In genomic region chr3:8617921-8618320, GRCh38 we compare ENCODE assay signal across 33 cellular contexts. TPM values are rescaled to one million over a fixed set of nuclear protein-coding genes. Genes with fewer than 3 reads are reported as not detected.
"Had no signal": no experiment of that assay in that cellular context is flagged by ENCODE, and none has a peak within 500 bp of the region (broad histone marks: within the 10 kb centered on the region; RNA-seq: fewer than 3 reads in every experiment).

No MANE protein-coding gene starts in this region.

- ATAC-seq: heart right ventricle; stimulated activated memory B cell treated with anti-CD40 and anti-IgM and Interleukin-4, amounts not matched to agents 10 μg/mL and 1 μg/mL and 100 μg/mL, for 72 hours had no signal

- H3K36me3 Mint-ChIP-seq: naive B cell; stimulated activated memory B cell treated with anti-CD40 and anti-IgM and Interleukin-4, amounts not matched to agents 10 μg/mL and 1 μg/mL and 100 μg/mL, for 72 hours had no signal

- DNase-seq: heart right ventricle; islet precursor cell; left ventricle myocardium inferior; mesendoderm; naive B cell; occipital lobe; stimulated activated CD4-positive, alpha-beta T cell treated with anti-CD3 and anti-CD28 coated beads, Interleukin-1b, Interleukin-23, amount 100 ng/mL, for 48 hours; stimulated activated CD4-positive, alpha-beta T cell treated with anti-CD3 and anti-CD28 coated beads, Interleukin-2, amount 100 ng/mL, for 48 hours; stimulated activated CD4-positive, alpha-beta T cell treated with anti-CD3 and anti-CD28 coated beads, Interleukin-4, amount 100 ng/mL, for 4 hours; stimulated activated CD8-positive, alpha-beta memory T cell treated with anti-CD3 and anti-CD28 coated beads, Interleukin-4, amount 100 ng/mL, for 48 hours; stimulated activated naive CD4-positive, alpha-beta T cell treated with Interleukin-2 at 50 U/mL for 16 hours; stimulated activated naive CD8-positive, alpha-beta T cell treated with anti-CD3 and anti-CD28 coated beads, Interleukin-15, amount 100 ng/mL, for 72 hours; testis; thyroid gland; transverse colon; upper lobe of left lung had no signal

- H3K27ac ChIP-seq: heart right ventricle, hepatocyte, left ventricle myocardium inferior, neutrophil, parathyroid adenoma, right atrium auricular region, testis, thyroid gland, transverse colon, upper lobe of left lung, vagina had no signal

- H3K27me3 Mint-ChIP-seq: naive B cell, progenitor cell of endocrine pancreas had no signal

- H3K4me3 Mint-ChIP-seq: mesothelial cell of epicardium; naive B cell; nephron; neural crest cell; stimulated activated memory B cell treated with anti-CD40 and anti-IgM and Interleukin-4, amounts not matched to agents 10 μg/mL and 1 μg/mL and 100 μg/mL, for 72 hours; stimulated activated naive CD8-positive, alpha-beta T cell treated with anti-CD3 and anti-CD28 coated beads, Interleukin-15, amount 100 ng/mL, for 72 hours had no signal

- H3K9me3 ChIP-seq: neutrophil, right atrium auricular region, testis, thyroid gland, transverse colon, upper lobe of left lung, vagina had no signal

- H3K27ac Mint-ChIP-seq: mesothelial cell of epicardium; naive B cell; nephron; progenitor cell of endocrine pancreas; stimulated activated memory B cell treated with anti-CD40 and anti-IgM and Interleukin-4, amounts not matched to agents 10 μg/mL and 1 μg/mL and 100 μg/mL, for 72 hours; stimulated activated naive CD8-positive, alpha-beta T cell treated with anti-CD3 and anti-CD28 coated beads, Interleukin-15, amount 100 ng/mL, for 72 hours had no signal

- H3K4me3 ChIP-seq: heart right ventricle, hepatocyte, left ventricle myocardium inferior, lung, right atrium auricular region, smooth muscle cell, testis, thyroid gland, transverse colon, upper lobe of left lung, vagina had no signal

- H3K4me1 Mint-ChIP-seq: stimulated activated memory B cell treated with anti-CD40 and anti-IgM and Interleukin-4, amounts not matched to agents 10 μg/mL and 1 μg/mL and 100 μg/mL, for 72 hours; stimulated activated naive CD8-positive, alpha-beta T cell treated with anti-CD3 and anti-CD28 coated beads, Interleukin-15, amount 100 ng/mL, for 72 hours had no signal

- H3K36me3 ChIP-seq: heart right ventricle, left ventricle myocardium inferior, neutrophil, right atrium auricular region, thyroid gland, transverse colon, upper lobe of left lung, vagina had no signal

- H3K4me1 ChIP-seq: parathyroid adenoma, thyroid gland had no signal

- H3K27me3 ChIP-seq: heart right ventricle, hepatocyte, neutrophil, right atrium auricular region, testis, thyroid gland, transverse colon, upper lobe of left lung, vagina had no signal

RNA-seq across cellular contexts. Expression of gene SSUH2, which starts 26.7 kb away (rescaled TPM):
- total RNA-seq: kidney epithelial cell, mononuclear cell, osteocyte, pulmonary artery endothelial cell, renal cortical epithelial cell, vagina had no signal
